1 cellular context compared by ENCODE assay signal in genomic region chr1:8880068-8880676, GRCh38.
A peak's percentile ranks its signal among the peaks of the same experiment; 100 is the strongest.
TF ChIP-seq lines count a peak whose summit lies in the region.

No MANE protein-coding gene starts in this region.

TF ChIP-seq in HEK293, 187 proteins besides CTCF, POLR2A, EP300 and RAD21 (continued from another document):
- TF ChIP-seq, protein P1, sequence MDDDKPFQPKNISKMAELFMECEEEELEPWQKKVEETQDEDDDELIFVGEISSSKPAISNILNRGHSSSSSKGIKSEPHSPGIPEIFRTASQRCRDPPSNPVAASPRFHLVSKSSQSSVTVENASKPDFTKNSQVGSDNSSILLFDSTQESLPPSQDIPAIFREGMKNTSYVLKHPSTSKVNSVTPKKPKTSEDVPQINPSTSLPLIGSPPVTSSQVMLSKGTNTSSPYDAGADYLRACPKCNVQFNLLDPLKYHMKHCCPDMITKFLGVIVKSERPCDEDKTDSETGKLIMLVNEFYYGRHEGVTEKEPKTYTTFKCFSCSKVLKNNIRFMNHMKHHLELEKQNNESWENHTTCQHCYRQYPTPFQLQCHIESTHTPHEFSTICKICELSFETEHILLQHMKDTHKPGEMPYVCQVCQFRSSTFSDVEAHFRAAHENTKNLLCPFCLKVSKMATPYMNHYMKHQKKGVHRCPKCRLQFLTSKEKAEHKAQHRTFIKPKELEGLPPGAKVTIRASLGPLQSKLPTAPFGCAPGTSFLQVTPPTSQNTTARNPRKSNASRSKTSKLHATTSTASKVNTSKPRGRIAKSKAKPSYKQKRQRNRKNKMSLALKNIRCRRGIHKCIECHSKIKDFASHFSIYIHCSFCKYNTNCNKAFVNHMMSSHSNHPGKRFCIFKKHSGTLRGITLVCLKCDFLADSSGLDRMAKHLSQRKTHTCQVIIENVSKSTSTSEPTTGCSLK (tag by site-specific recombination; IDR thresholded peaks at IDR 0.05): no peak
- TF ChIP-seq ZNF624 (tag by site-specific recombination; IDR thresholded peaks at IDR 0.05) (no peak), SALL2 (tag by site-specific recombination; IDR thresholded peaks at IDR 0.05; ENCODE audit: borderline replicate concordance) (no peak), ZNF19 (tag by site-specific recombination; IDR thresholded peaks at IDR 0.05; ENCODE audit: low read depth) (no peak), ZNF548 (tag by site-specific recombination; IDR thresholded peaks at IDR 0.05) (no peak), ZNF140 (tag by site-specific recombination; IDR thresholded peaks at IDR 0.05) (no peak), REST (tag by site-specific recombination; IDR thresholded peaks at IDR 0.05) (no peak), ZNF112 (tag by site-specific recombination; IDR thresholded peaks at IDR 0.05) (no peak), ZNF146 (tag by site-specific recombination; IDR thresholded peaks at IDR 0.05) (no peak), OSR2 (tag by site-specific recombination; IDR thresholded peaks at IDR 0.05) (peak; percentile 88), ZNF600 (tag by site-specific recombination; IDR thresholded peaks at IDR 0.05) (peak; percentile 79), KLF7 (tag by site-specific recombination; IDR thresholded peaks at IDR 0.05; ENCODE audit: borderline replicate concordance) (no peak), ZNF174 (tag by site-specific recombination; IDR thresholded peaks at IDR 0.05) (no peak), ZNF169 (tag by site-specific recombination; IDR thresholded peaks at IDR 0.05) (no peak), ZBTB8A (tag by site-specific recombination; IDR thresholded peaks at IDR 0.05) (peak; percentile 58), ZNF521 (tag by site-specific recombination; IDR thresholded peaks at IDR 0.05) (no peak), PRDM1 (tag by site-specific recombination; IDR thresholded peaks at IDR 0.05) (peak; percentile 80), MYNN (tag by site-specific recombination; IDR thresholded peaks at IDR 0.05; ENCODE audit: borderline replicate concordance) (no peak), ZBTB44 (tag by site-specific recombination; IDR thresholded peaks at IDR 0.05) (peak; percentile 37; the same call in 1 of the 2 replicates), ZNF501 (tag by site-specific recombination; IDR thresholded peaks at IDR 0.05) (no peak), ZNF544 (tag by site-specific recombination; IDR thresholded peaks at IDR 0.05) (no peak), ZNF623 (tag by site-specific recombination; IDR thresholded peaks at IDR 0.05) (no peak), ZNF302 (tag by site-specific recombination; IDR thresholded peaks at IDR 0.05; ENCODE audit: low read depth) (no peak), ZNF239 (tag by site-specific recombination; IDR thresholded peaks at IDR 0.05) (no peak), KLF1 (tag by site-specific recombination; IDR thresholded peaks at IDR 0.05) (no peak), ZSCAN16 (tag by site-specific recombination; IDR thresholded peaks at IDR 0.05) (no peak)
- TF ChIP-seq, protein P2, sequence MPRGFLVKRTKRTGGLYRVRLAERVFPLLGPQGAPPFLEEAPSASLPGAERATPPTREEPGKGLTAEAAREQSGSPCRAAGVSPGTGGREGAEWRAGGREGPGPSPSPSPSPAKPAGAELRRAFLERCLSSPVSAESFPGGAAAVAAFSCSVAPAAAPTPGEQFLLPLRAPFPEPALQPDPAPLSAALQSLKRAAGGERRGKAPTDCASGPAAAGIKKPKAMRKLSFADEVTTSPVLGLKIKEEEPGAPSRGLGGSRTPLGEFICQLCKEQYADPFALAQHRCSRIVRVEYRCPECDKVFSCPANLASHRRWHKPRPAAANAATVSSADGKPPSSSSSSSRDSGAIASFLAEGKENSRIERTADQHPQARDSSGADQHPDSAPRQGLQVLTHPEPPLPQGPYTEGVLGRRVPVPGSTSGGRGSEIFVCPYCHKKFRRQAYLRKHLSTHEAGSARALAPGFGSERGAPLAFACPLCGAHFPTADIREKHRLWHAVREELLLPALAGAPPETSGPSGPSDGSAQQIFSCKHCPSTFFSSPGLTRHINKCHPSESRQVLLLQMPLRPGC (tag by site-specific recombination; IDR thresholded peaks at IDR 0.05): no peak
- TF ChIP-seq, protein P3, sequence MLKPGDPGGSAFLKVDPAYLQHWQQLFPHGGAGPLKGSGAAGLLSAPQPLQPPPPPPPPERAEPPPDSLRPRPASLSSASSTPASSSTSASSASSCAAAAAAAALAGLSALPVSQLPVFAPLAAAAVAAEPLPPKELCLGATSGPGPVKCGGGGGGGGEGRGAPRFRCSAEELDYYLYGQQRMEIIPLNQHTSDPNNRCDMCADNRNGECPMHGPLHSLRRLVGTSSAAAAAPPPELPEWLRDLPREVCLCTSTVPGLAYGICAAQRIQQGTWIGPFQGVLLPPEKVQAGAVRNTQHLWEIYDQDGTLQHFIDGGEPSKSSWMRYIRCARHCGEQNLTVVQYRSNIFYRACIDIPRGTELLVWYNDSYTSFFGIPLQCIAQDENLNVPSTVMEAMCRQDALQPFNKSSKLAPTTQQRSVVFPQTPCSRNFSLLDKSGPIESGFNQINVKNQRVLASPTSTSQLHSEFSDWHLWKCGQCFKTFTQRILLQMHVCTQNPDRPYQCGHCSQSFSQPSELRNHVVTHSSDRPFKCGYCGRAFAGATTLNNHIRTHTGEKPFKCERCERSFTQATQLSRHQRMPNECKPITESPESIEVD (tag by site-specific recombination; IDR thresholded peaks at IDR 0.05): no peak; the same call in 1 of the 2 replicates
